In genomic region chr5:177431317-177432142, GRCh38 we compare ENCODE assay signal across 10 cellular contexts. TPM values are rescaled to one million over a fixed set of nuclear protein-coding genes. Genes with fewer than 3 reads are reported as not detected.
A peak's percentile ranks its signal among the peaks of the same experiment; 100 is the strongest.
DNase-seq lines count a peak whose midpoint lies in the region; ATAC-seq and TF ChIP-seq lines count a peak whose summit lies in the region.
"Had no signal": no experiment of that assay in that cellular context is flagged by ENCODE, and none has a peak within 500 bp of the region (broad histone marks: within the 10 kb centered on the region; RNA-seq: fewer than 3 reads in every experiment).

No MANE protein-coding gene starts in this region.

- H3K36me3 ChIP-seq in left lung: peaks cover 0 to 63% of the 10 kb centered on the region in 2 donors
- H3K36me3 ChIP-seq in aorta (ENCODE audit: control insufficient read depth in 1 of 2, insufficient read depth in 2 of 2, low read length in 1 of 2): no peaks in the 10 kb centered on the region

- peaks cover 52 to 83% of the 10 kb centered on the region in 2 donors for H3K36me3 Mint-ChIP-seq in CD14-positive monocyte
- H3K36me3 Mint-ChIP-seq in activated T-cell treated with anti-CD3 and anti-CD28 coated beads, Interleukin-2, amount 50 U/mL, for 24 hours (ENCODE audit: low read depth): peaks cover 94% of the 10 kb centered on the region

- H3K4me1 Mint-ChIP-seq in CD14-positive monocyte: peaks cover 50% of the 10 kb centered on the region
- H3K4me1 Mint-ChIP-seq in activated T-cell treated with anti-CD3 and anti-CD28 coated beads, Interleukin-2, amount 50 U/mL, for 24 hours (ENCODE audit: low read depth): peaks cover 77% of the 10 kb centered on the region

- peak overlapping the region; percentile 57 to 70 for H3K4me3 Mint-ChIP-seq in CD14-positive monocyte
- peak overlapping the region; percentile 92 for H3K4me3 Mint-ChIP-seq in activated T-cell treated with anti-CD3 and anti-CD28 coated beads, Interleukin-2, amount 50 U/mL, for 24 hours

- H3K27ac ChIP-seq in HL-60 (replicated peaks): peak overlapping the region; percentile 98
- H3K27ac ChIP-seq in left lung: peak overlapping the region; percentile 19 to 96
- no peak overlapping the region for H3K27ac ChIP-seq in aorta (ENCODE audit: low read depth in 1 of 2, low read length in 2 of 2)
- H3K27ac ChIP-seq: adrenal gland had no signal

- ATAC-seq in GM21360 (IDR thresholded peaks at IDR 0.05; ENCODE audit: unreplicated experiment) (peak; percentile 37), left lung (no peak), aorta (ENCODE audit: low FRiP score) (no peak)

- DNase-seq in CD14-positive monocyte (ENCODE audit: low spot score): no peak
- DNase-seq in HL-60 (ENCODE audit: low read depth in 1 of 2, low spot score in 1 of 2): peak; percentile 88 to 91
- peak; percentile 85 for DNase-seq in activated T-cell treated with anti-CD3 and anti-CD28 coated beads, Interleukin-2, amount 50 U/mL, for 24 hours
- DNase-seq in left lung: peak; percentile 73 to 94
- DNase-seq in aorta: peak; percentile 60 to 77
- no peak for DNase-seq in NCI-H187 treated with DMSO at 0.1 percent for 48 hours (lab: John Stamatoyannopoulos, UW)
- DNase-seq in NCI-H345 treated with DMSO at 0.1 percent for 48 hours (lab: John Stamatoyannopoulos, UW; ENCODE audit: unreplicated experiment): no peak

- peaks cover 6 to 69% of the 10 kb centered on the region in 2 donors for H3K4me1 ChIP-seq in left lung
- peaks cover 0 to 3% of the 10 kb centered on the region in 2 donors for H3K4me1 ChIP-seq in aorta (ENCODE audit: control insufficient read depth in 1 of 2, insufficient read depth in 2 of 2, low read length in 2 of 2)

- H3K4me3 ChIP-seq in HL-60 (replicated peaks; ENCODE audit: insufficient read depth, low read length) (no peak overlapping the region), left lung (peak overlapping the region in 1 of 2 donors; percentile 18), aorta (ENCODE audit: low read length in 2 of 2) (no peak overlapping the region)
- H3K4me3 ChIP-seq: adrenal gland had no signal

- H3K9me3 ChIP-seq in left lung: no peaks in the 10 kb centered on the region
- no peaks in the 10 kb centered on the region for H3K9me3 ChIP-seq in aorta (ENCODE audit: control insufficient read depth, low read length)
- H3K9me3 ChIP-seq: adrenal gland had no signal

- peak overlapping the region; percentile 78 to 100 (median 99) for H3K27ac Mint-ChIP-seq in CD14-positive monocyte
- peak overlapping the region; percentile 96 for H3K27ac Mint-ChIP-seq in activated T-cell treated with anti-CD3 and anti-CD28 coated beads, Interleukin-2, amount 50 U/mL, for 24 hours

- no peaks in the 10 kb centered on the region for H3K9me3 Mint-ChIP-seq in CD14-positive monocyte
- no peaks in the 10 kb centered on the region for H3K9me3 Mint-ChIP-seq in activated T-cell treated with anti-CD3 and anti-CD28 coated beads, Interleukin-2, amount 50 U/mL, for 24 hours

- WGBS in aorta, 2 donors: 82 to 88% methylated on average over 28 to 29 of the region's 29 CpGs

- no peaks in the 10 kb centered on the region for H3K27me3 Mint-ChIP-seq in CD14-positive monocyte (ENCODE audit: low read depth in 3 of 3)
- no peaks in the 10 kb centered on the region for H3K27me3 Mint-ChIP-seq in activated T-cell treated with anti-CD3 and anti-CD28 coated beads, Interleukin-2, amount 50 U/mL, for 24 hours

- H3K27me3 ChIP-seq in HL-60 (ENCODE audit: insufficient read depth, poor library complexity, severe bottlenecking): no peaks in the 10 kb centered on the region
- H3K27me3 ChIP-seq in left lung: no peaks in the 10 kb centered on the region
- H3K27me3 ChIP-seq in aorta (ENCODE audit: control insufficient read depth in 1 of 2, insufficient read depth in 2 of 2, low read length in 1 of 2): no peaks in the 10 kb centered on the region
- H3K27me3 ChIP-seq: adrenal gland had no signal

- intact Hi-C loops in CD14-positive monocyte (cut with micrococcal nuclease): loop anchor here in 1 of 2 donors (2.0 kb wide), 1 partner anchor 13 kb away; no protein-coding TSS in a partner anchor
- intact Hi-C loops in left lung (cut with DNase I): no loop called here
- intact Hi-C loops in aorta (cut with DNase I): no loop called here

- TF ChIP-seq CTCF in CD14-positive monocyte (IDR thresholded peaks at IDR 0.05) (no peak), HL-60 (IDR thresholded peaks at IDR 0.05; ENCODE audit: insufficient read depth, low read length) (no peak), left lung (IDR thresholded peaks at IDR 0.05) (no peak)

RNA-seq across cellular contexts. Expression of gene GRK6, which starts 5.1 kb away (rescaled TPM):
- 10 to 100 TPM; 41.6 to 63.4 TPM for polyA plus RNA-seq in CD14-positive monocyte
- total RNA-seq in left lung: 10 to 100 TPM; 32.3 to 57.1 TPM
- 10 to 100 TPM; 26.8 to 27.6 TPM for total RNA-seq in aorta
- 10 to 100 TPM; 13.0 to 14.1 TPM for polyA plus RNA-seq in aorta

RNA-seq across cellular contexts. Expression of gene PRR7, which starts 15.1 kb away (rescaled TPM):
- 1 to 10 TPM; 1.8 to 2.1 TPM for polyA plus RNA-seq in CD14-positive monocyte
- 1 to 10 TPM; 2.7 to 4.1 TPM for total RNA-seq in left lung
- total RNA-seq in aorta: 1 to 10 TPM; 1.9 to 2.0 TPM
- polyA plus RNA-seq in aorta: under 1 TPM in 1 of 2 donors, not detected in 1; 0.74 TPM

RNA-seq across cellular contexts. Expression of gene F12, which starts 22.2 kb away (rescaled TPM):
- 1 to 10 TPM; 1.4 to 1.5 TPM for polyA plus RNA-seq in CD14-positive monocyte
- total RNA-seq in left lung: 1 to 10 TPM in 1 of 2 donors, under 1 TPM in 1; 0.63 to 1.1 TPM
- total RNA-seq in aorta: under 1 TPM; 0.23 to 0.33 TPM
- polyA plus RNA-seq in aorta: 1 to 10 TPM in 1 of 2 donors, not detected in 1; 1.8 TPM

RNA-seq across cellular contexts. Expression of gene PFN3, which starts 31.1 kb away (rescaled TPM):
- polyA plus RNA-seq in CD14-positive monocyte (not detected), aorta (not detected)
- total RNA-seq in left lung (not detected), aorta (not detected)
- total RNA-seq: adrenal gland, pulmonary artery endothelial cell had no signal
- polyA plus RNA-seq: adrenal gland had no signal

RNA-seq across cellular contexts. Expression of gene DBN1, which starts 41.9 kb away (rescaled TPM):
- polyA plus RNA-seq in CD14-positive monocyte: 1 to 10 TPM in 1 of 2 donors, under 1 TPM in 1; 0.71 to 1.6 TPM
- total RNA-seq in left lung: 10 to 100 TPM; 43.2 to 83.1 TPM
- 100 to 1,000 TPM in 1 of 2 donors, 10 to 100 TPM in 1; 66.3 to 140 TPM for total RNA-seq in aorta
- polyA plus RNA-seq in aorta: 10 to 100 TPM; 23.7 to 68.9 TPM

Comparison
In these comparisons a context has a peak if more than half of its experiments do, and no peak if none do; other contexts are left out.
1. DNase-seq: peak in HL-60 (2 of 2), activated T-cell treated with anti-CD3 and anti-CD28 coated beads, Interleukin-2, amount 50 U/mL, for 24 hours (single experiment), left lung (2 of 2) and aorta (2 of 2); none in CD14-positive monocyte (single experiment), NCI-H187 treated with DMSO at 0.1 percent for 48 hours (single experiment) and NCI-H345 treated with DMSO at 0.1 percent for 48 hours (single experiment).
2. H3K27ac ChIP-seq: peak in HL-60 (single experiment) and left lung (2 of 2); none in aorta (0 of 2).